ENCODE assay signal across 8 cellular contexts in genomic region chr15:75801859-75802593, GRCh38. TPM values are rescaled to one million over a fixed set of nuclear protein-coding genes. Genes with fewer than 3 reads are reported as not detected.
A peak's percentile ranks its signal among the peaks of the same experiment; 100 is the strongest.
DNase-seq lines count a peak whose midpoint lies in the region; ATAC-seq and TF ChIP-seq lines count a peak whose summit lies in the region.

No MANE protein-coding gene starts in this region.

- H3K14ac ChIP-seq in IMR-90 (replicated peaks; ENCODE audit: low read depth, low read length), result no peak overlapping the region

- H3K23ac ChIP-seq in IMR-90 (ENCODE audit: low read depth, low read length), result peak overlapping the region; percentile 31; the same call in 1 of the 2 replicates

- no peak overlapping the region for H4K5ac ChIP-seq in IMR-90 (ENCODE audit: low read depth, low read length)

- H3K4me1 ChIP-seq in IMR-90 (ENCODE audit: control insufficient read depth, insufficient read depth, low read length) (no peaks in the 10 kb centered on the region), PC-3 (ENCODE audit: insufficient read depth, low read length) (no peaks in the 10 kb centered on the region)

- no peaks in the 10 kb centered on the region for H3K36me3 Mint-ChIP-seq in naive thymus-derived CD8-positive, alpha-beta T cell

- ATAC-seq in IMR-90 (ENCODE audit: low read depth) (peak; percentile 100), PC-3 (peak; percentile 99)
- peak; percentile 100 for ATAC-seq in naive thymus-derived CD8-positive, alpha-beta T cell

- no peaks in the 10 kb centered on the region for H3K79me1 ChIP-seq in IMR-90 (ENCODE audit: low read depth in 1 of 2, low read length in 2 of 2)

- peak; percentile 84 for TF ChIP-seq CTCF in AG10803 (conservative IDR thresholded peaks at IDR 0.05; ENCODE audit: low read length)
- peak; percentile 82 for TF ChIP-seq CTCF in IMR-90 (conservative IDR thresholded peaks at IDR 0.05; ENCODE audit: low read depth, low read length)
- peak; percentile 70 for TF ChIP-seq CTCF in PC-3 (conservative IDR thresholded peaks at IDR 0.05; ENCODE audit: low read depth, low read length)

- no peak overlapping the region for H2BK15ac ChIP-seq in IMR-90 (ENCODE audit: low read depth, low read length)

- CTCF ChIA-PET in IMR-90 (lab: Yijun Ruan, JAX) (interaction anchor here (0.5 to 1.3 kb wide), 11 partner anchors 18 to 133 kb away, joined by 3 to 5 read pairs (median 3); a partner anchor contains a TSS), PC-3 (lab: Charles Lee) (interaction anchor here (0.6 to 1.6 kb wide), 2 partner anchors 116 to 315 kb away, joined by 3 to 6 read pairs; no protein-coding TSS in a partner anchor)

- H3K4me3 ChIP-seq in AG10803 (ENCODE audit: low read length) (peak overlapping the region; percentile 29), IMR-90 (ENCODE audit: insufficient read depth, low read depth, low read length) (peak overlapping the region; percentile 35; the same call in 1 of the 2 replicates), PC-3 (ENCODE audit: low read length) (peak overlapping the region; percentile 50)

- DNase-seq in AG10803 (ENCODE audit: low read depth), result peak; percentile 51
- DNase-seq in GM19240 (ENCODE audit: insufficient read length, low spot score), result peak; percentile 90
- DNase-seq in IMR-90, result peak; percentile 54
- DNase-seq in PC-3, result peak; percentile 80
- peak; percentile 80 for DNase-seq in activated T-cell treated with anti-CD3 and anti-CD28 coated beads, Interleukin-2, amount 50 U/mL, for 1 hour
- DNase-seq in fibroblast of gingiva (ENCODE audit: low read depth), result peak; percentile 38
- DNase-seq in naive thymus-derived CD8-positive, alpha-beta T cell, result peak; percentile 62 to 89 (median 74)
- peak; percentile 47 to 69 for DNase-seq in stimulated activated CD8-positive, alpha-beta memory T cell treated with anti-CD3 and anti-CD28 coated beads, Interleukin-7, amount 100 ng/mL, for 48 hours (ENCODE audit: extremely low read depth in 1 of 2, low read depth in 1 of 2)

- H3K4me1 Mint-ChIP-seq in naive thymus-derived CD8-positive, alpha-beta T cell, result peaks cover 4 to 6% (median 5%) of the 10 kb centered on the region in 4 donors

- no peaks in the 10 kb centered on the region for H3K9me3 Mint-ChIP-seq in naive thymus-derived CD8-positive, alpha-beta T cell

- H3K9me2 ChIP-seq in PC-3 (replicated peaks; ENCODE audit: low read length), result no peaks in the 10 kb centered on the region

- no peak overlapping the region for H3K9ac ChIP-seq in IMR-90 (ENCODE audit: low read depth, low read length)
- no peak overlapping the region for H3K9ac ChIP-seq in PC-3 (ENCODE audit: low read length)

- H3F3A ChIP-seq in PC-3 (ENCODE audit: low read length, unreplicated experiment), result no peaks in the 10 kb centered on the region

- H4K20me1 ChIP-seq in IMR-90 (ENCODE audit: insufficient read depth, low read length) (no peaks in the 10 kb centered on the region), PC-3 (ENCODE audit: low read length) (no peaks in the 10 kb centered on the region)

- H3K4me3 Mint-ChIP-seq in naive thymus-derived CD8-positive, alpha-beta T cell, result peak overlapping the region in 9 of 10 donors; percentile 18 to 73 (median 58)

- BruUV-seq in IMR-90 (replicated peaks; lab: Mats Ljungman, UMichigan) (no TSS peak), PC-3 (replicated peaks; lab: Mats Ljungman, UMichigan) (no TSS peak)

- no peak overlapping the region for H2BK120ac ChIP-seq in IMR-90 (ENCODE audit: low read depth, low read length)

- in situ Hi-C loops in IMR-90 (cut with MboI; ENCODE audit: low sequenced_read_pairs), result no loop called here

- H3K27me3 ChIP-seq in IMR-90 (ENCODE audit: control insufficient read depth, insufficient read depth, low read length) (peaks cover 38% of the 10 kb centered on the region), PC-3 (ENCODE audit: low read length) (peaks cover 14% of the 10 kb centered on the region; the same call in 1 of the 2 replicates)

- peaks cover 14 to 47% (median 44%) of the 10 kb centered on the region in 5 donors for H3K27me3 Mint-ChIP-seq in naive thymus-derived CD8-positive, alpha-beta T cell

- H3K9me1 ChIP-seq in IMR-90 (ENCODE audit: insufficient read depth, low read length), result no peaks in the 10 kb centered on the region

- TF ChIP-seq RAD21 in IMR-90 (IDR thresholded peaks at IDR 0.05; ENCODE audit: low read length), result peak; percentile 89

- 54% methylated on average over 2 of the region's 25 CpGs; no CpG with 5 or more reads in 1 of the 2 experiments for WGBS in IMR-90 (ENCODE audit: extremely low coverage in 2 of 2, insufficient read length in 1 of 2), 2 experiments

- POLR2A ChIA-PET in IMR-90 (lab: Charles Lee; ENCODE audit: unreplicated experiment), result no interaction called here
- POLR2A ChIA-PET in PC-3 (lab: Charles Lee; ENCODE audit: unreplicated experiment), result no interaction called here
- POLR2A ChIA-PET in naive thymus-derived CD8-positive, alpha-beta T cell (lab: Charles Lee), result interaction anchor here (0.9 to 1.0 kb wide), 2 partner anchors 74 to 119 kb away, joined by 3 read pairs; no protein-coding TSS in a partner anchor

- no peak overlapping the region for H3K27ac ChIP-seq in IMR-90 (ENCODE audit: insufficient read depth, low read length)
- no peak overlapping the region for H3K27ac ChIP-seq in PC-3 (ENCODE audit: low read length)

- no peak overlapping the region for H4K91ac ChIP-seq in IMR-90 (ENCODE audit: insufficient read depth, low read depth, low read length)

- H3K79me2 ChIP-seq in PC-3 (ENCODE audit: low read length), result no peaks in the 10 kb centered on the region

- no peak overlapping the region for H2AK5ac ChIP-seq in IMR-90 (ENCODE audit: low read depth, low read length)

- H2BK5ac ChIP-seq in IMR-90 (ENCODE audit: low read depth, low read length, poor library complexity, severe bottlenecking), result no peak overlapping the region

- H3K36me3 ChIP-seq in IMR-90 (ENCODE audit: control insufficient read depth, insufficient read depth, low read length) (no peaks in the 10 kb centered on the region), PC-3 (ENCODE audit: low read depth, low read length) (no peaks in the 10 kb centered on the region)

- no peak overlapping the region for H2BK20ac ChIP-seq in IMR-90 (ENCODE audit: low read depth, low read length)

- no peak overlapping the region for H3K27ac Mint-ChIP-seq in naive thymus-derived CD8-positive, alpha-beta T cell

- dilution Hi-C loops in IMR-90 (cut with HindIII; ENCODE audit: low sequenced_read_pairs, unreplicated experiment), result no loop called here

- H3K18ac ChIP-seq in IMR-90 (ENCODE audit: low read depth, low read length), result no peak overlapping the region

- intact Hi-C loops in IMR-90 (cut with micrococcal nuclease) (loop anchor here (1.0 to 5.0 kb wide), 5 partner anchors 69 to 293 kb away; no protein-coding TSS in a partner anchor), PC-3 (cut with micrococcal nuclease) (loop anchor here (1.0 to 2.0 kb wide), 2 partner anchors 74 to 117 kb away; no protein-coding TSS in a partner anchor)

- H3K9me3 ChIP-seq in IMR-90 (ENCODE audit: control insufficient read depth, insufficient read depth, low read length) (peaks cover 5% of the 10 kb centered on the region; the same call in 1 of the 2 replicates), PC-3 (ENCODE audit: low read length) (no peaks in the 10 kb centered on the region)

- TF ChIP-seq POLR2A in IMR-90 (IDR thresholded peaks at IDR 0.05; ENCODE audit: low read depth, low read length), result no peak

- H3K4me2 ChIP-seq in IMR-90 (ENCODE audit: low read depth, low read length), result peak overlapping the region; percentile 89
- H3K4me2 ChIP-seq in PC-3 (ENCODE audit: low read length), result peak overlapping the region; percentile 80

- H2AFZ ChIP-seq in IMR-90 (replicated peaks; ENCODE audit: low read length, poor library complexity) (peak overlapping the region; percentile 72), PC-3 (ENCODE audit: low read length) (peak overlapping the region; percentile 89)

- H2AK9ac ChIP-seq in IMR-90 (replicated peaks; ENCODE audit: low read depth, low read length, poor library complexity), result no peak overlapping the region

- no peak overlapping the region for H3K4ac ChIP-seq in IMR-90 (ENCODE audit: low read depth, low read length)

- H4K8ac ChIP-seq in IMR-90 (ENCODE audit: low read depth in 2 of 2, low read length in 2 of 2), result no peak overlapping the region

- H3K56ac ChIP-seq in IMR-90 (ENCODE audit: extremely low read depth, insufficient read depth, low read length), result no peak overlapping the region

TF ChIP-seq in IMR-90, 13 proteins besides CTCF, POLR2A, EP300 and RAD21:
- no peak for TF ChIP-seq RFX5 (IDR thresholded peaks at IDR 0.05; ENCODE audit: low read depth, low read length)
- no peak for TF ChIP-seq BHLHE40 (IDR thresholded peaks at IDR 0.05; ENCODE audit: low read depth, low read length)
- TF ChIP-seq SMC3 (IDR thresholded peaks at IDR 0.05; ENCODE audit: low read depth, low read length), result peak; percentile 80
- TF ChIP-seq MAZ (IDR thresholded peaks at IDR 0.05; ENCODE audit: borderline replicate concordance, low read depth, low read length), result peak; percentile 80; the same call in 1 of the 2 replicates
- no peak for TF ChIP-seq FOS (IDR thresholded peaks at IDR 0.05; ENCODE audit: low read depth, low read length)
- no peak for TF ChIP-seq ELK1 (IDR thresholded peaks at IDR 0.05; ENCODE audit: borderline replicate concordance, low read depth, low read length)
- TF ChIP-seq RCOR1 (IDR thresholded peaks at IDR 0.05; ENCODE audit: insufficient replicate concordance, low read length), result no peak
- no peak for TF ChIP-seq MAFK (IDR thresholded peaks at IDR 0.05; ENCODE audit: low read depth, low read length)

RNA-seq across cellular contexts. Expression of gene UBE2Q2, which starts 41.2 kb away (rescaled TPM):
- total RNA-seq in IMR-90 (2012; rRNA removed), result 28.9 and 44.2 TPM in 2 replicates
- polyA plus RNA-seq in IMR-90 (2012; rRNA removed), result 14.0 and 18.0 TPM in 2 replicates
- polyA plus RNA-seq in IMR-90 (2012; cell fraction: cytosol; rRNA removed), result 3.6 and 7.7 TPM in 2 replicates
- polyA plus RNA-seq in IMR-90 (2012; cell fraction: nucleus; rRNA removed; ENCODE audit: low replicate concordance), result 6.6 and 18.5 TPM in 2 replicates
- 18.5 and 20.3 TPM in 2 replicates for total RNA-seq in PC-3 (2014; rRNA removed)
- 10 to 100 TPM; 26.3 to 27.3 TPM for total RNA-seq in naive thymus-derived CD8-positive, alpha-beta T cell
- polyA plus RNA-seq in naive thymus-derived CD8-positive, alpha-beta T cell, result 10 to 100 TPM; 18.7 to 25.7 (median 23.0) TPM

Comparison
In these comparisons a context has a peak if more than half of its experiments do, and no peak if none do; other contexts are left out.
1. DNase-seq: peak in every context shown above with its lines; median percentile 90 in GM19240; 80 in PC-3; 80 in activated T-cell treated with anti-CD3 and anti-CD28 coated beads, Interleukin-2, amount 50 U/mL, for 1 hour; 74 in naive thymus-derived CD8-positive, alpha-beta T cell; 58 in stimulated activated CD8-positive, alpha-beta memory T cell treated with anti-CD3 and anti-CD28 coated beads, Interleukin-7, amount 100 ng/mL, for 48 hours; 54 in IMR-90; 51 in AG10803; 38 in fibroblast of gingiva.